In genomic region chr7:10022480-10022879, GRCh38 we compare ENCODE assay signal across 2 cellular contexts.
TF ChIP-seq lines count a peak whose summit lies in the region.

No MANE protein-coding gene starts in this region.

TF ChIP-seq in HepG2, 621 proteins besides CTCF, POLR2A, EP300 and RAD21 (continued from another document):
- TF ChIP-seq RFX5 (IDR thresholded peaks at IDR 0.05; ENCODE audit: low read depth, low read length) (no peak), CAMTA2 (CRISPR knock-in tag; IDR thresholded peaks at IDR 0.05; ENCODE audit: borderline replicate concordance) (no peak), TSC22D2 (CRISPR knock-in tag; IDR thresholded peaks at IDR 0.05; ENCODE audit: borderline replicate concordance) (no peak), SKI (IDR thresholded peaks at IDR 0.05; ENCODE audit: partially characterized antibody) (no peak)

TF ChIP-seq in endothelial cell of umbilical vein, 7 proteins besides CTCF, POLR2A, EP300 and RAD21 (continued from another document):
- TF ChIP-seq EZH2 (IDR thresholded peaks at IDR 0.05; ENCODE audit: borderline replicate concordance, low read depth, low read length, severe bottlenecking) (no peak), JUN (IDR thresholded peaks at IDR 0.05; ENCODE audit: borderline replicate concordance, insufficient read depth, insufficient read length, low read depth) (no peak), GATA2 (IDR thresholded peaks at IDR 0.05; ENCODE audit: insufficient read depth, insufficient read length, low read depth, low read length) (peak; percentile 22), POLR2AphosphoS5 (IDR thresholded peaks at IDR 0.05; ENCODE audit: insufficient read depth, low read depth, low read length) (no peak), MYC (IDR thresholded peaks at IDR 0.05; ENCODE audit: low read depth, low read length) (no peak)
- TF ChIP-seq, protein P1, sequence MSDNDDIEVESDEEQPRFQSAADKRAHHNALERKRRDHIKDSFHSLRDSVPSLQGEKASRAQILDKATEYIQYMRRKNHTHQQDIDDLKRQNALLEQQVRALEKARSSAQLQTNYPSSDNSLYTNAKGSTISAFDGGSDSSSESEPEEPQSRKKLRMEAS (IDR thresholded peaks at IDR 0.05; ENCODE audit: insufficient read depth, insufficient read length), result no peak
